In genomic region chr14:33946679-33947078, GRCh38 we compare ENCODE assay signal across 1 cellular context.
TF ChIP-seq lines count a peak whose summit lies in the region.

No MANE protein-coding gene starts in this region.

TF ChIP-seq in GM23338, 12 proteins besides CTCF, POLR2A, EP300 and RAD21 (continued from another document):
- no peak for TF ChIP-seq REST (IDR thresholded peaks at IDR 0.05; ENCODE audit: unreplicated experiment)
